ENCODE assay signal across 8 cellular contexts in the genomic region with DNA sequence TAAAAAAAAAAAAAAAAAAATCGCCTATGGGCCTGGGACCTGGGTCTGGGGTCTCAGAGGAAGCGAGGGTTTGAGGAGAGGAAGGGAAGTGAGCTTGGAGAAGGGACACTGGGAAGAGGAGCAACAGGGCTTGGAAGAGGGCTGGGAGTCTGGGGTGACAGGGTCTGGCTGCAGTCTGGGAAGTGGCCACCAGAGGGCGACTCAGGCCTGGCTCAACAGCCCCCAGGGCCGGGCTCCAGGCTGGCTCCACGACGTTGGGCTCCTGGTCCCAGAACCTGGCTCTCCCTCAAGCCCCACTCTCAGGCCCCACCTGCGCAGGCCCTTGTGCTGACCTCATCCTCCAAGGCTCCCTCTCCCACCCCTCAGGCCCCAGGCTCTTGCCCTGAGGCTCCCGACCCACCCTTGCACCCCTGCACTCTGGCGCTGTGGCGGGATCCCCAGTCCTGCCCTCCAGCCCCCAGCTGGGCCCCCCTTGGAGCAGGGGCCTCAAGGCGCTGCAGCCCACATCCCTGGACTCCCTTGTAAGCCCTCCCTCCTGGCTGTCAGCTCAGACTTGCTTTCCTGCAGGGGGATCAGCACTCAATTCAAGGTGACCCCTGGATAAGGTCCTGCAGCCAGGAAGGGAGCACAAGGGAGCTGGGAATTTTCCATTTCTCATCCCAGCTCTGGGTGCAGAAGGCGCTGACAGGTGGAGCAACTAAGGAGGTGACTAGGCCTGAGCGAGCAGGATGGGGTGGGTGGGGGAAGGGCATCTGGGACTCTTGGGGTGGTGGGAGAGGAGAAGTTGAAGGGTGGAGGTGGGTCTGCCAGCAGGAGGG. TPM values are rescaled to one million over a fixed set of nuclear protein-coding genes. Genes with fewer than 3 reads are reported as not detected.
A peak's percentile ranks its signal among the peaks of the same experiment; 100 is the strongest.
DNase-seq lines count a peak whose midpoint lies in the region; ATAC-seq, FAIRE-seq and TF ChIP-seq lines count a peak whose summit lies in the region.

No MANE protein-coding gene starts in this region.

- no peak for FAIRE-seq in keratinocyte (lab: Jason Lieb, UNC)

- no peak overlapping the region for H3K27ac ChIP-seq in CD8-positive, alpha-beta T cell (ENCODE audit: low read depth, low read length)
- no peak overlapping the region for H3K27ac ChIP-seq in mammary epithelial cell (ENCODE audit: insufficient read depth, low read depth, low read length)
- no peak overlapping the region for H3K27ac ChIP-seq in keratinocyte (ENCODE audit: control insufficient read depth, insufficient read depth, low read length)

- H3K36me3 Mint-ChIP-seq in CD8-positive, alpha-beta T cell: peaks cover 61% of the 10 kb centered on the region

- H3K79me2 ChIP-seq in mammary epithelial cell (ENCODE audit: insufficient read depth, low read length) (no peaks in the 10 kb centered on the region), keratinocyte (ENCODE audit: control insufficient read depth, insufficient read depth, low read length) (no peaks in the 10 kb centered on the region)

- H3K4me1 Mint-ChIP-seq in CD8-positive, alpha-beta T cell (ENCODE audit: low read depth): peaks cover 34% of the 10 kb centered on the region

- no peaks in the 10 kb centered on the region for H3K27me3 Mint-ChIP-seq in CD8-positive, alpha-beta T cell (ENCODE audit: low read depth)

- H3K9ac ChIP-seq in mammary epithelial cell (ENCODE audit: insufficient read depth, low read length) (no peak overlapping the region), keratinocyte (ENCODE audit: control insufficient read depth, extremely low read depth, insufficient read depth, low read length) (no peak overlapping the region)

- H3K36me3 ChIP-seq in CD8-positive, alpha-beta T cell (ENCODE audit: insufficient read depth, low read length): peaks cover 35% of the 10 kb centered on the region
- H3K36me3 ChIP-seq in HAP-1 (replicated peaks): peaks cover 7% of the 10 kb centered on the region; the same call in 1 of the 2 replicates
- peaks cover 8% of the 10 kb centered on the region for H3K36me3 ChIP-seq in mammary epithelial cell (ENCODE audit: insufficient read depth, low read length)
- peaks cover 11 to 20% of the 10 kb centered on the region in 2 experiments for H3K36me3 ChIP-seq in keratinocyte (ENCODE audit: control insufficient read depth in 2 of 2, extremely low read depth in 1 of 2, insufficient read depth in 2 of 2, low read length in 2 of 2)

- 28% methylated on average over 3 of the region's 13 CpGs for WGBS in mammary epithelial cell (ENCODE audit: low coverage, missing lambda C conversion rate)

- H3K4me3 ChIP-seq in CD8-positive, alpha-beta T cell (ENCODE audit: low read depth, low read length): no peak overlapping the region
- H3K4me3 ChIP-seq in HAP-1 (no peak overlapping the region), mammary epithelial cell (replicated peaks in 1 of 3; ENCODE audit: insufficient read depth in 1 of 3, low read depth in 2 of 3, low read length in 3 of 3) (no peak overlapping the region), keratinocyte (ENCODE audit: control insufficient read depth in 2 of 3, extremely low read depth in 1 of 3, insufficient read depth in 2 of 3, low read depth in 1 of 3, low read length in 3 of 3) (no peak overlapping the region)

- in situ Hi-C loops in HAP-1 (cut with MboI; ENCODE audit: low sequenced_read_pairs) (loop anchor here (10.0 kb wide), 2 partner anchors 95 to 385 kb away; a partner anchor contains a TSS), mammary epithelial cell (cut with MboI; ENCODE audit: low sequenced_read_pairs in 2 of 2) (loop anchor here (5.0 to 25.0 kb wide), 5 partner anchors 85 to 393 kb away; a partner anchor contains a TSS)

- intact Hi-C loops in CD8-positive, alpha-beta T cell (cut with DNase I, micrococcal nuclease): loop anchor here (1.0 to 2.0 kb wide), 5 partner anchors 10 to 383 kb away; a partner anchor contains a TSS
- intact Hi-C loops in mammary epithelial cell (cut with micrococcal nuclease): loop anchor here (1.0 kb wide), 3 partner anchors 14 to 222 kb away; a partner anchor contains a TSS

- CTCF ChIA-PET in CD8-positive, alpha-beta T cell (lab: Charles Lee): interaction anchor here (0.6 to 11.7 kb wide), 42 partner anchors 9 to 269 kb away, joined by 3 to 211 read pairs (median 5); a partner anchor contains a TSS
- CTCF ChIA-PET in mammary epithelial cell (lab: Charles Lee; ENCODE audit: low non-redundant PET): no interaction called here

- DNase-seq in CD8-positive, alpha-beta T cell: peak; percentile 71 to 93 (median 79)
- DNase-seq in HAP-1 (ENCODE audit: low spot score in 2 of 2): peak; percentile 64 to 93
- peak; percentile 56 for DNase-seq in NCI-H2171 (lab: John Stamatoyannopoulos, UW)
- DNase-seq in activated CD4-positive, CD25-positive, alpha-beta regulatory T cell treated with anti-CD3 and anti-CD28 coated beads, Interleukin-2, amount 50 U/mL, for 16 hours (ENCODE audit: low read depth, low spot score): peak; percentile 63
- DNase-seq in mammary epithelial cell: peak; percentile 37
- DNase-seq in keratinocyte (ENCODE audit: low read depth, low spot score): no peak
- peak; percentile 73 to 84 for DNase-seq in stimulated activated CD4-positive, alpha-beta T cell treated with anti-CD3 and anti-CD28 coated beads, Interleukin-1b, Interleukin-23, amount 100 ng/mL, for 1 hour (ENCODE audit: low read depth in 2 of 2)

- no peaks in the 10 kb centered on the region for H3K9me1 ChIP-seq in keratinocyte (ENCODE audit: control insufficient read depth, extremely low read depth, insufficient read depth, low read length)

- BruUV-seq in mammary epithelial cell (replicated peaks; lab: Mats Ljungman, UMichigan): no TSS peak

- peak overlapping the region; percentile 73 for H3K27ac Mint-ChIP-seq in CD8-positive, alpha-beta T cell

- no peaks in the 10 kb centered on the region for H3K9me3 Mint-ChIP-seq in CD8-positive, alpha-beta T cell

- POLR2A ChIA-PET in CD8-positive, alpha-beta T cell (lab: Charles Lee): interaction anchor here (0.6 to 1.7 kb wide), 7 partner anchors 8 to 115 kb away, joined by 3 to 5 read pairs (median 4); a partner anchor contains a TSS

- peaks cover 25% of the 10 kb centered on the region for H3K4me1 ChIP-seq in CD8-positive, alpha-beta T cell (ENCODE audit: insufficient read depth, low read length)
- H3K4me1 ChIP-seq in HAP-1: no peaks in the 10 kb centered on the region
- peaks cover 10% of the 10 kb centered on the region for H3K4me1 ChIP-seq in mammary epithelial cell (ENCODE audit: insufficient read depth, low read length)
- H3K4me1 ChIP-seq in keratinocyte (ENCODE audit: control insufficient read depth, extremely low read depth, insufficient read depth, low read length): peaks cover 11% of the 10 kb centered on the region

- TF ChIP-seq CTCF in CD8-positive, alpha-beta T cell (IDR thresholded peaks at IDR 0.05): peak; percentile 84
- TF ChIP-seq CTCF in mammary epithelial cell (conservative IDR thresholded peaks at IDR 0.05 in 1 of 2, IDR thresholded peaks at IDR 0.05 in 1 of 2; ENCODE audit: extremely low read depth in 1 of 2, insufficient read depth in 1 of 2, low read depth in 1 of 2, low read length in 2 of 2) (peak; percentile 91 to 92), keratinocyte (optimal IDR thresholded peaks at IDR 0.05 in 1 of 3, IDR thresholded peaks at IDR 0.05 in 1 of 3, conservative IDR thresholded peaks at IDR 0.05 in 1 of 3; ENCODE audit: extremely low read depth in 1 of 3, insufficient read depth in 2 of 3, low read length in 3 of 3) (peak; percentile 89 to 99 (median 96))

- no peaks in the 10 kb centered on the region for H3K9me3 ChIP-seq in CD8-positive, alpha-beta T cell (ENCODE audit: low read length)
- H3K9me3 ChIP-seq in HAP-1 (no peaks in the 10 kb centered on the region), mammary epithelial cell (replicated peaks; ENCODE audit: insufficient read depth, low read length) (no peaks in the 10 kb centered on the region), keratinocyte (ENCODE audit: control insufficient read depth, low read depth, low read length) (no peaks in the 10 kb centered on the region)

- H3K4me3 Mint-ChIP-seq in CD8-positive, alpha-beta T cell: no peak overlapping the region

- no peak overlapping the region for H2AFZ ChIP-seq in mammary epithelial cell (ENCODE audit: low read depth, low read length)
- H2AFZ ChIP-seq in keratinocyte (ENCODE audit: control insufficient read depth, low read length): no peak overlapping the region

- dilution Hi-C loops in mammary epithelial cell (cut with HindIII; ENCODE audit: low sequenced_read_pairs) (no loop called here), keratinocyte (cut with MboI; ENCODE audit: extremely low pct_ligation_motif_present, low sequenced_read_pairs) (no loop called here)

- H3K27me3 ChIP-seq in CD8-positive, alpha-beta T cell (ENCODE audit: insufficient read depth, low read length): no peaks in the 10 kb centered on the region
- H3K27me3 ChIP-seq in HAP-1 (ENCODE audit: low read depth): no peaks in the 10 kb centered on the region
- H3K27me3 ChIP-seq in mammary epithelial cell (ENCODE audit: insufficient read depth, low read length): no peaks in the 10 kb centered on the region
- H3K27me3 ChIP-seq in keratinocyte (ENCODE audit: control insufficient read depth, extremely low read depth, insufficient read depth, low read length): no peaks in the 10 kb centered on the region

- no peaks in the 10 kb centered on the region for H4K20me1 ChIP-seq in mammary epithelial cell (ENCODE audit: insufficient read depth, low read length)
- no peaks in the 10 kb centered on the region for H4K20me1 ChIP-seq in keratinocyte (ENCODE audit: control insufficient read depth, extremely low read depth, insufficient read depth, low read length)

- peak; percentile 97 for ATAC-seq in CD8-positive, alpha-beta T cell
- no peak for ATAC-seq in GM21515 (IDR thresholded peaks at IDR 0.05; ENCODE audit: unreplicated experiment)

- H3K4me2 ChIP-seq in mammary epithelial cell (ENCODE audit: insufficient read depth, low read depth, low read length): no peak overlapping the region
- H3K4me2 ChIP-seq in keratinocyte (ENCODE audit: control insufficient read depth, extremely low read depth, insufficient read depth, low read depth, low read length): no peak overlapping the region

RNA-seq across cellular contexts. Expression of a gene that starts 5.4 kb away (rescaled TPM):
- under 1 TPM in 1 of 2 experiments, not detected in 1; 0.94 TPM for total RNA-seq in CD8-positive, alpha-beta T cell
- total RNA-seq in mammary epithelial cell: under 1 TPM in 1 of 2 donors, not detected in 1; 0.59 TPM
- polyA plus RNA-seq in mammary epithelial cell (0.33 TPM), keratinocyte (0.24 to 0.54 TPM (median 0.37 TPM) in 3 replicates)
- polyA minus RNA-seq in mammary epithelial cell (not detected), keratinocyte (0.53 to 1.7 TPM (median 1.4 TPM) in 3 replicates)
- not detected for polyA plus RNA-seq in keratinocyte (2011; ENCODE audit: low read depth)
- polyA plus RNA-seq in keratinocyte (2011; cell fraction: cytosol; rRNA removed): 0.61 and 0.64 TPM in 2 replicates
- 2.1 TPM in 2 replicates for polyA plus RNA-seq in keratinocyte (2011; cell fraction: nucleus; rRNA removed)
- polyA plus RNA-seq in keratinocyte (2012; ENCODE audit: low replicate concordance): 0.30 and 1.3 TPM in 2 replicates
- not detected for polyA minus RNA-seq in keratinocyte (2011; cell fraction: cytosol; rRNA and poly(A)+ RNA removed)
- polyA minus RNA-seq in keratinocyte (2011; cell fraction: nucleus; rRNA and poly(A)+ RNA removed): not detected in 2 replicates

RNA-seq across cellular contexts. Expression of a gene that starts 9.6 kb away (rescaled TPM):
- total RNA-seq in CD8-positive, alpha-beta T cell: 10 to 100 TPM; 30.7 to 32.3 TPM
- 10 to 100 TPM; 12.0 to 35.2 TPM for total RNA-seq in mammary epithelial cell
- 20.6 TPM for polyA plus RNA-seq in mammary epithelial cell
- polyA minus RNA-seq in mammary epithelial cell: 14.0 TPM
- 8.4 to 16.6 TPM (median 9.1 TPM) in 3 replicates for polyA plus RNA-seq in keratinocyte
- 7.3 TPM for polyA plus RNA-seq in keratinocyte (2011; ENCODE audit: low read depth)
- polyA plus RNA-seq in keratinocyte (2011; cell fraction: cytosol; rRNA removed): 9.4 and 20.9 TPM in 2 replicates
- 22.5 and 30.0 TPM in 2 replicates for polyA plus RNA-seq in keratinocyte (2011; cell fraction: nucleus; rRNA removed)
- 23.1 and 23.2 TPM in 2 replicates for polyA plus RNA-seq in keratinocyte (2012; ENCODE audit: low replicate concordance)
- polyA minus RNA-seq in keratinocyte: 6.6 to 18.2 TPM (median 7.0 TPM) in 3 replicates
- polyA minus RNA-seq in keratinocyte (2011; cell fraction: cytosol; rRNA and poly(A)+ RNA removed): 31.5 TPM
- 14.6 and 17.1 TPM in 2 replicates for polyA minus RNA-seq in keratinocyte (2011; cell fraction: nucleus; rRNA and poly(A)+ RNA removed)

RNA-seq across cellular contexts. Expression of a gene that starts 14.3 kb away (rescaled TPM):
- total RNA-seq in CD8-positive, alpha-beta T cell: under 1 TPM; 0.33 to 0.38 TPM
- under 1 TPM; 0.33 to 0.80 TPM for total RNA-seq in mammary epithelial cell
- polyA plus RNA-seq in mammary epithelial cell (0.09 TPM), keratinocyte (0.16 to 0.48 TPM (median 0.16 TPM) in 3 replicates)
- polyA minus RNA-seq in mammary epithelial cell (not detected), keratinocyte (not detected in 3 replicates)
- polyA plus RNA-seq in keratinocyte (2011; ENCODE audit: low read depth): not detected
- 0.06 and 0.48 TPM in 2 replicates for polyA plus RNA-seq in keratinocyte (2011; cell fraction: cytosol; rRNA removed)
- polyA plus RNA-seq in keratinocyte (2011; cell fraction: nucleus; rRNA removed): 0.37 and 1.0 TPM in 2 replicates
- polyA plus RNA-seq in keratinocyte (2012; ENCODE audit: low replicate concordance): 0.36 TPM in 1 of 2 replicates, not detected in the other
- polyA minus RNA-seq in keratinocyte (2011; cell fraction: cytosol; rRNA and poly(A)+ RNA removed): 1.9 TPM
- polyA minus RNA-seq in keratinocyte (2011; cell fraction: nucleus; rRNA and poly(A)+ RNA removed): 0.23 and 0.42 TPM in 2 replicates

RNA-seq across cellular contexts. Expression of a gene that starts 33.1 kb away (rescaled TPM):
- 10 to 100 TPM; 29.4 to 33.5 TPM for total RNA-seq in CD8-positive, alpha-beta T cell
- 10 to 100 TPM; 13.8 to 36.3 TPM for total RNA-seq in mammary epithelial cell
- polyA plus RNA-seq in mammary epithelial cell (20.3 TPM), keratinocyte (12.2 to 15.3 TPM (median 13.3 TPM) in 3 replicates)
- polyA minus RNA-seq in mammary epithelial cell (19.4 TPM), keratinocyte (2.2 to 3.6 TPM (median 3.1 TPM) in 3 replicates)
- 2.2 TPM for polyA plus RNA-seq in keratinocyte (2011; ENCODE audit: low read depth)
- polyA plus RNA-seq in keratinocyte (2011; cell fraction: cytosol; rRNA removed): 7.4 and 15.5 TPM in 2 replicates
- polyA plus RNA-seq in keratinocyte (2011; cell fraction: nucleus; rRNA removed): 18.8 and 27.4 TPM in 2 replicates
- polyA plus RNA-seq in keratinocyte (2012; ENCODE audit: low replicate concordance): 21.6 and 22.8 TPM in 2 replicates
- 21.1 TPM for polyA minus RNA-seq in keratinocyte (2011; cell fraction: cytosol; rRNA and poly(A)+ RNA removed)
- 4.0 and 5.8 TPM in 2 replicates for polyA minus RNA-seq in keratinocyte (2011; cell fraction: nucleus; rRNA and poly(A)+ RNA removed)

RNA-seq across cellular contexts. Expression of a gene that starts 39.8 kb away (rescaled TPM):
- total RNA-seq in CD8-positive, alpha-beta T cell: 10 to 100 TPM; 69.3 to 73.3 TPM
- 10 to 100 TPM; 23.2 to 39.5 TPM for total RNA-seq in mammary epithelial cell
- 24.1 TPM for polyA plus RNA-seq in mammary epithelial cell
- polyA minus RNA-seq in mammary epithelial cell: 37.6 TPM
- 10.6 to 14.7 TPM (median 10.8 TPM) in 3 replicates for polyA plus RNA-seq in keratinocyte
- polyA plus RNA-seq in keratinocyte (2011; ENCODE audit: low read depth): 7.9 TPM
- polyA plus RNA-seq in keratinocyte (2011; cell fraction: cytosol; rRNA removed): 6.6 and 10.3 TPM in 2 replicates
- polyA plus RNA-seq in keratinocyte (2011; cell fraction: nucleus; rRNA removed): 20.1 and 26.0 TPM in 2 replicates
- 19.7 and 22.2 TPM in 2 replicates for polyA plus RNA-seq in keratinocyte (2012; ENCODE audit: low replicate concordance)
- polyA minus RNA-seq in keratinocyte: 18.5 to 33.5 TPM (median 19.0 TPM) in 3 replicates
- 18.2 TPM for polyA minus RNA-seq in keratinocyte (2011; cell fraction: cytosol; rRNA and poly(A)+ RNA removed)
- polyA minus RNA-seq in keratinocyte (2011; cell fraction: nucleus; rRNA and poly(A)+ RNA removed): 15.1 and 15.7 TPM in 2 replicates
